9 cellular contexts compared by ENCODE assay signal in genomic region chrX:110086916-110087484, GRCh38.
DNase-seq lines count a peak whose midpoint lies in the region; ATAC-seq, FAIRE-seq and TF ChIP-seq lines count a peak whose summit lies in the region.
"Had no signal": no experiment of that assay in that cellular context is flagged by ENCODE, and none has a peak within 500 bp of the region (broad histone marks: within the 10 kb centered on the region; RNA-seq: fewer than 3 reads in every experiment).

No MANE protein-coding gene starts in this region.

- H3K4me3 ChIP-seq in GM12878 = no peak overlapping the region
- H3K4me3 ChIP-seq in ovary = no peak overlapping the region

- no peaks in the 10 kb centered on the region for H3K79me2 ChIP-seq in GM12878 (ENCODE audit: control insufficient read depth, insufficient read depth, low read length)

- CTCF ChIA-PET in GM12878 (lab: Yijun Ruan, JAX) = interaction anchor here (0.7 to 0.9 kb wide), 3 partner anchors 60 to 164 kb away, joined by 3 read pairs; no protein-coding TSS in a partner anchor

- H3K4me1 ChIP-seq in GM12878 (ENCODE audit: control insufficient read depth, insufficient read depth, low read length) = peaks cover 9% of the 10 kb centered on the region
- no peaks in the 10 kb centered on the region for H3K4me1 ChIP-seq in ovary (ENCODE audit: insufficient read depth)

- TF ChIP-seq RAD21 in GM12878 (IDR thresholded peaks at IDR 0.05; ENCODE audit: insufficient read depth, low read depth, low read length) = no peak

- H3K27ac ChIP-seq in GM12878 (ENCODE audit: control insufficient read depth, insufficient read depth) (peak overlapping the region; percentile 20; the same call in 1 of the 2 replicates), ovary (no peak overlapping the region)

- H3K9me3 ChIP-seq in GM12878 (replicated peaks; ENCODE audit: control insufficient read depth, insufficient read depth, low read length) (no peaks in the 10 kb centered on the region), ovary (no peaks in the 10 kb centered on the region)

- no peak overlapping the region for H3K4me2 ChIP-seq in GM12878 (ENCODE audit: control insufficient read depth, insufficient read depth)

- H3K27me3 ChIP-seq in GM12878 (replicated peaks in 1 of 2; ENCODE audit: control insufficient read depth in 2 of 2, insufficient read depth in 2 of 2, low read length in 1 of 2) (no peaks in the 10 kb centered on the region), ovary (no peaks in the 10 kb centered on the region)

- SMC1A ChIA-PET in GM12878 (lab: Charles Lee; ENCODE audit: uncharacterized antibody, unreplicated experiment) = no interaction called here

- TF ChIP-seq POLR2A in GM12878 (IDR thresholded peaks at IDR 0.05; ENCODE audit: low read depth, low read length) (no peak), ovary (IDR thresholded peaks at IDR 0.05) (no peak)

- in situ Hi-C loops in GM12878 (cut with MboI) = no loop called here

- H2AFZ ChIP-seq in GM12878 (ENCODE audit: control insufficient read depth, low read depth, low read length) = no peak overlapping the region

- no peak for TF ChIP-seq EP300 in GM12878 (IDR thresholded peaks at IDR 0.05; ENCODE audit: borderline replicate concordance in 1 of 2, control insufficient read depth in 1 of 2, low read depth in 2 of 2, low read length in 2 of 2)
- no peak for TF ChIP-seq EP300 in ovary (IDR thresholded peaks at IDR 0.05)

- TF ChIP-seq CTCF in GM12878 (IDR thresholded peaks at IDR 0.05 in 2 of 3, conservative IDR thresholded peaks at IDR 0.05 in 1 of 3; ENCODE audit: control insufficient read depth in 2 of 3, extremely low read depth in 1 of 3, insufficient read depth in 1 of 3, low read depth in 3 of 3, low read length in 3 of 3) (no peak), ovary (IDR thresholded peaks at IDR 0.05) (no peak)

- WGBS in GM12878 (ENCODE audit: insufficient coverage, insufficient replicate concordance, low lambda C conversion rate, missing lambda C conversion rate) = 40% methylated on average over 2 of the region's 2 CpGs
- 48 to 71% (median 54%) methylated on average over 2 of the region's 2 CpGs for WGBS in ovary, 3 donors

- intact Hi-C loops in GM12878 (cut with micrococcal nuclease; ENCODE audit: unreplicated experiment) (no loop called here), ovary (cut with DNase I) (no loop called here)

- DNase-seq in ELR (ENCODE audit: low read depth) (peak; percentile 93), HS-5 (ENCODE audit: low read depth) (peak; percentile 74), GM12878 (ENCODE audit: low read depth, low spot score) (no peak), non-pigmented ciliary epithelial cell (ENCODE audit: low read depth) (peak; percentile 83), ovary (no peak), NCI-H187 (lab: John Stamatoyannopoulos, UW) (no peak), occipital lobe (lab: John Stamatoyannopoulos, UW) (no peak), SHP77 treated with DMSO at 0.1 percent for 48 hours (lab: John Stamatoyannopoulos, UW) (no peak)

- no peak for FAIRE-seq in GM12878 (lab: Jason Lieb, UNC)
- FAIRE-seq: TTC549 had no signal

- ATAC-seq in GM12878 = no peak; the same call in 2 of the 3 replicates

- no TSS peak for BruUV-seq in GM12878 (replicated peaks; lab: Mats Ljungman, UMichigan)

- RAD21 ChIA-PET in GM12878 (lab: Charles Lee; ENCODE audit: unreplicated experiment) = no interaction called here

- no peak overlapping the region for H3K9ac ChIP-seq in GM12878 (ENCODE audit: control insufficient read depth, insufficient read depth, low read length)

- H4K20me1 ChIP-seq in GM12878 (ENCODE audit: control insufficient read depth, insufficient read depth) = no peaks in the 10 kb centered on the region

- POLR2A ChIA-PET in GM12878 (lab: Charles Lee) = no interaction called here

- H3K36me3 ChIP-seq in GM12878 (ENCODE audit: control insufficient read depth in 2 of 2, insufficient read depth in 2 of 2, low read length in 1 of 2) = no peaks in the 10 kb centered on the region
- no peaks in the 10 kb centered on the region for H3K36me3 ChIP-seq in ovary

TF ChIP-seq in GM12878, 131 proteins besides CTCF, POLR2A, EP300 and RAD21:
- TF ChIP-seq BCLAF1 (IDR thresholded peaks at IDR 0.05) (no peak), YY1 (IDR thresholded peaks at IDR 0.05; ENCODE audit: low read depth, low read length) (no peak), CEBPB (IDR thresholded peaks at IDR 0.05; ENCODE audit: borderline replicate concordance in 1 of 2, low read depth in 2 of 2, low read length in 2 of 2) (no peak), NFXL1 (IDR thresholded peaks at IDR 0.05; ENCODE audit: borderline replicate concordance) (no peak), JUNB (IDR thresholded peaks at IDR 0.05) (no peak), MEF2A (IDR thresholded peaks at IDR 0.05; ENCODE audit: insufficient read depth, low read depth, low read length) (no peak), KLF5 (IDR thresholded peaks at IDR 0.05; ENCODE audit: partially characterized antibody) (no peak), BCL11A (IDR thresholded peaks at IDR 0.05; ENCODE audit: low read depth, low read length) (no peak)
TF ChIP-seq in GM12878: peak in this region for 0.

Comparison
In these comparisons a context has a peak if more than half of its experiments do, and no peak if none do; other contexts are left out.
1. DNase-seq: peak in ELR (single experiment), HS-5 (single experiment) and non-pigmented ciliary epithelial cell (single experiment); none in GM12878 (single experiment), ovary (0 of 5), NCI-H187 (0 of 2), occipital lobe (single experiment) and SHP77 treated with DMSO at 0.1 percent for 48 hours (single experiment).